Comparison of ENCODE assay signal across 8 cellular contexts in the genomic region with DNA sequence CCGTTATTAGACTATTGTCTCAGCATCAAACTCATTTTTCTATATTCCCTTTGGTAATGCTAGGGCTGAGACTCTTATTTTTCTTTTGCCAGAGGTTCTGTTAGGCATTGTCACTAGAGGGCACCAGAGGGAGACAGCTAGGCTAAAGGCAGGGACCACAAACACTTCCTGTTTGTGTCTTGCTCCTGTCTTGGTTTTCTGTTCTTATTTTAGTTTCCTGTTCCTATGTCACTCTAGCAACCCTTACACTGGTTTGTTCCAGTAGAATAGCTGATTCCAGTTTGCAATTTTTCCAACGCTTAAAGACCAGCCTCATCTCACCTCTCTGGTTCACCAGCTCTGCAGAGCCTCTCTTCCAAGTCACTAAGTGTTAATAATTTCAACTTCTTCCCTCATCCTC.
A peak's percentile ranks its signal among the peaks of the same experiment; 100 is the strongest.
DNase-seq lines count a peak whose midpoint lies in the region; ATAC-seq and TF ChIP-seq lines count a peak whose summit lies in the region.

No MANE protein-coding gene starts in this region.

- peaks cover 11% of the 10 kb centered on the region for H3K9me3 Mint-ChIP-seq in neural progenitor cell

- ATAC-seq in DND-41 (ENCODE audit: insufficient read depth, low read depth) (peak; percentile 99), GM21367 (IDR thresholded peaks at IDR 0.05; ENCODE audit: unreplicated experiment) (peak; percentile 100), HG03565 (IDR thresholded peaks at IDR 0.05; ENCODE audit: unreplicated experiment) (peak; percentile 99), aorta (ENCODE audit: low FRiP score) (peak; percentile 80)

- H3K4me1 ChIP-seq in DND-41 (ENCODE audit: insufficient read depth, low read length) (peaks cover 10% of the 10 kb centered on the region), neural progenitor cell (peaks cover 5% of the 10 kb centered on the region), aorta (ENCODE audit: control insufficient read depth in 1 of 2, insufficient read depth in 2 of 2, low read length in 2 of 2) (no peaks in the 10 kb centered on the region)

- H2AFZ ChIP-seq in DND-41 (ENCODE audit: low read depth, low read length) (peak overlapping the region; percentile 84), neural progenitor cell (replicated peaks) (peak overlapping the region; percentile 63)

- no peak overlapping the region for H3K9ac ChIP-seq in DND-41 (ENCODE audit: low read depth, low read length)
- no peak overlapping the region for H3K9ac ChIP-seq in neural progenitor cell

- H3K27me3 ChIP-seq in DND-41 (ENCODE audit: insufficient read depth, low read length, poor library complexity) (no peaks in the 10 kb centered on the region), neural progenitor cell (no peaks in the 10 kb centered on the region), aorta (ENCODE audit: control insufficient read depth in 1 of 2, insufficient read depth in 2 of 2, low read length in 1 of 2) (no peaks in the 10 kb centered on the region)

- WGBS in aorta, 2 donors: 18 to 24% methylated on average over 2 of the region's 2 CpGs

- H3K27ac ChIP-seq in DND-41 (ENCODE audit: low read length) (peak overlapping the region; percentile 70), neural progenitor cell (no peak overlapping the region), aorta (ENCODE audit: low read depth in 1 of 2, low read length in 2 of 2) (no peak overlapping the region)

- H3F3A ChIP-seq in neural progenitor cell (ENCODE audit: low read depth): no peaks in the 10 kb centered on the region

- H3K4me3 ChIP-seq in DND-41 (ENCODE audit: low read depth in 1 of 2, low read length in 2 of 2) (peak overlapping the region in 1 of 2 experiments; percentile 24; a peak in 1 of 4 replicates), neural progenitor cell (no peak overlapping the region), aorta (ENCODE audit: low read length in 2 of 2) (no peak overlapping the region)

- no peaks in the 10 kb centered on the region for H3K36me3 Mint-ChIP-seq in neural progenitor cell

- no peaks in the 10 kb centered on the region for H3K4me1 Mint-ChIP-seq in neural progenitor cell

- DNase-seq in DND-41 (peak; percentile 71), NCI-H748 treated with DMSO at 0.1 percent for 48 hours (lab: John Stamatoyannopoulos, UW) (peak; percentile 65), fibroblast of gingiva (ENCODE audit: low read depth) (peak; percentile 58), neural progenitor cell (ENCODE audit: low spot score) (peak; percentile 80), aorta (peak in 1 of 2 donors; percentile 49)
- peak; percentile 17 for DNase-seq in activated CD8-positive, alpha-beta memory T cell treated with anti-CD3 and anti-CD28 coated beads, Interleukin-2, amount 50 U/mL, for 4 hours

- no peak overlapping the region for H3K4me3 Mint-ChIP-seq in neural progenitor cell

- peak overlapping the region; percentile 15; the same call in 1 of the 2 replicates for H3K4me2 ChIP-seq in DND-41 (ENCODE audit: insufficient read depth, low read length)
- no peak overlapping the region for H3K4me2 ChIP-seq in neural progenitor cell

- peaks cover 3% of the 10 kb centered on the region for H3K9me3 ChIP-seq in DND-41 (ENCODE audit: insufficient read depth, low read length, severe bottlenecking)
- H3K9me3 ChIP-seq in neural progenitor cell (ENCODE audit: low read depth): no peaks in the 10 kb centered on the region
- H3K9me3 ChIP-seq in aorta (ENCODE audit: control insufficient read depth, low read length): peaks cover 1% of the 10 kb centered on the region

- H3K36me3 ChIP-seq in DND-41 (ENCODE audit: insufficient read depth, low read length) (no peaks in the 10 kb centered on the region), neural progenitor cell (no peaks in the 10 kb centered on the region), aorta (ENCODE audit: control insufficient read depth in 1 of 2, insufficient read depth in 2 of 2, low read length in 1 of 2) (no peaks in the 10 kb centered on the region)

- TF ChIP-seq CTCF in DND-41 (IDR thresholded peaks at IDR 0.05; ENCODE audit: borderline replicate concordance, extremely low read depth, low read length, poor library complexity, severe bottlenecking) (peak; percentile 88), neural progenitor cell (IDR thresholded peaks at IDR 0.05) (peak; percentile 90)

- intact Hi-C loops in aorta (cut with DNase I): loop anchor here in 1 of 2 donors (5.0 to 10.0 kb wide), 2 partner anchors 283 to 516 kb away; no protein-coding TSS in a partner anchor

- H3K79me2 ChIP-seq in DND-41 (ENCODE audit: insufficient read depth, low read length) (no peaks in the 10 kb centered on the region), neural progenitor cell (ENCODE audit: low read depth) (no peaks in the 10 kb centered on the region)

- no peak overlapping the region for H3K27ac Mint-ChIP-seq in neural progenitor cell

- peaks cover 2% of the 10 kb centered on the region for H3K27me3 Mint-ChIP-seq in neural progenitor cell (ENCODE audit: insufficient read depth, low read depth)

- H4K20me1 ChIP-seq in DND-41 (ENCODE audit: insufficient read depth, low read length) (no peaks in the 10 kb centered on the region), neural progenitor cell (ENCODE audit: low read depth) (no peaks in the 10 kb centered on the region)
